In genomic region chr16:8846401-8846932, GRCh38 we compare ENCODE assay signal across 24 cellular contexts. TPM values are rescaled to one million over a fixed set of nuclear protein-coding genes. Genes with fewer than 3 reads are reported as not detected.
"Had no signal": no experiment of that assay in that cellular context is flagged by ENCODE, and none has a peak within 500 bp of the region (broad histone marks: within the 10 kb centered on the region; RNA-seq: fewer than 3 reads in every experiment).

No MANE protein-coding gene starts in this region.

- H3K4me3 ChIP-seq: cardiac muscle cell, colonic mucosa, thyroid gland had no signal

- H3K36me3 ChIP-seq: colonic mucosa had no signal

- H3K27ac ChIP-seq: cardiac muscle cell, colonic mucosa, thyroid gland had no signal

- DNase-seq: activated B cell treated with CpG ODN at 0.5 μM for 24 hours; activated CD4-positive, alpha-beta T cell treated with anti-CD3 and anti-CD28 coated beads for 48 hours; activated gamma-delta T cell; colonic mucosa; occipital lobe; stimulated activated CD8-positive, alpha-beta memory T cell treated with anti-CD3 and anti-CD28 coated beads, Interleukin-4, amount 100 ng/mL, for 48 hours; stimulated activated naive CD4-positive, alpha-beta T cell treated with Interleukin-2 at 50 U/mL for 16 hours; SW 1271; thyroid gland had no signal

- FAIRE-seq: endometrium, frontal cortex, kidney, TTC549 had no signal

- H3K9me3 Mint-ChIP-seq: activated B cell treated with CpG ODN at 0.5 μM for 24 hours; activated naive CD4-positive, alpha-beta T cell treated with anti-CD3 and anti-CD28 coated beads, Interleukin-2, amount 50 U/mL, for 72 hours; mesothelial cell of epicardium; nephron had no signal

- H3K9me3 ChIP-seq: colonic mucosa, thyroid gland had no signal

- ATAC-seq: activated naive CD4-positive, alpha-beta T cell treated with anti-CD3 and anti-CD28 coated beads, Interleukin-2, amount 50 U/mL, for 72 hours; left lobe of liver had no signal

- H3K27me3 Mint-ChIP-seq: activated B cell treated with CpG ODN at 0.5 μM for 24 hours had no signal

- H3K4me1 ChIP-seq: colonic mucosa had no signal

- H3K4me3 Mint-ChIP-seq: activated B cell treated with CpG ODN at 0.5 μM for 24 hours, mesothelial cell of epicardium, nephron had no signal

- H3K27me3 ChIP-seq: cardiac muscle cell, colonic mucosa, thyroid gland had no signal

- H3K27ac Mint-ChIP-seq: activated B cell treated with CpG ODN at 0.5 μM for 24 hours; activated naive CD4-positive, alpha-beta T cell treated with anti-CD3 and anti-CD28 coated beads, Interleukin-2, amount 50 U/mL, for 72 hours; mesothelial cell of epicardium; nephron had no signal

RNA-seq across cellular contexts. Expression of gene LITAFD, which starts 35.7 kb away (rescaled TPM):
- total RNA-seq: activated B cell treated with CpG ODN at 0.5 μM for 24 hours; activated naive CD4-positive, alpha-beta T cell treated with anti-CD3 and anti-CD28 coated beads, Interleukin-2, amount 50 U/mL, for 72 hours; cardiac muscle cell; colonic mucosa; frontal cortex; kidney; left lobe of liver; lung microvascular endothelial cell; mesothelial cell of epicardium; occipital lobe; renal cortical epithelial cell; subcutaneous adipose tissue; T-helper 2 cell treated with Interferon-gamma antibody and Interleukin-4, amounts not matched to agents 100 ng/mL and 5 ng/mL, for 36 hours; thyroid gland; ureter had no signal
- polyA plus RNA-seq: esophagus had no signal
